Comparison of ENCODE assay signal across 16 cellular contexts in genomic region chr1:172952541-172952940, GRCh38.
"Had no signal": no experiment of that assay in that cellular context is flagged by ENCODE, and none has a peak within 500 bp of the region (broad histone marks: within the 10 kb centered on the region; RNA-seq: fewer than 3 reads in every experiment).

No MANE protein-coding gene starts in this region.

- H3K9me3 ChIP-seq: gastroesophageal sphincter, prostate gland, right lobe of liver, stomach, thoracic aorta, transverse colon had no signal

- H3K9ac ChIP-seq: parathyroid adenoma had no signal

- H3K4me1 ChIP-seq: gastroesophageal sphincter, parathyroid adenoma, prostate gland, right lobe of liver, transverse colon had no signal

- H3K27me3 ChIP-seq: gastroesophageal sphincter, right lobe of liver, stomach, transverse colon had no signal

- H3K79me2 ChIP-seq: parathyroid adenoma had no signal

- H2AFZ ChIP-seq: parathyroid adenoma had no signal

- ATAC-seq: stimulated activated effector memory CD8-positive, alpha-beta T cell treated with anti-CD3 and anti-CD28 coated beads, Interleukin-12 subunit alpha, Interleukin-12 subunit beta, amount 100 ng/mL, for 72 hours had no signal

- H3K4me3 ChIP-seq: coronary artery, gastroesophageal sphincter, prostate gland, right lobe of liver, stomach, thoracic aorta, transverse colon had no signal

- H3K4me3 Mint-ChIP-seq: nephron progenitor cell; stimulated activated effector memory CD8-positive, alpha-beta T cell treated with anti-CD3 and anti-CD28 coated beads, Interleukin-12 subunit alpha, Interleukin-12 subunit beta, amount 100 ng/mL, for 72 hours had no signal

- H3K36me3 ChIP-seq: gastroesophageal sphincter, prostate gland, right lobe of liver, stomach, thoracic aorta, transverse colon had no signal

- H3K27ac Mint-ChIP-seq: nephron progenitor cell; stimulated activated effector memory CD8-positive, alpha-beta T cell treated with anti-CD3 and anti-CD28 coated beads, Interleukin-12 subunit alpha, Interleukin-12 subunit beta, amount 100 ng/mL, for 72 hours had no signal

- DNase-seq: effector CD8-positive, alpha-beta T cell; glutamatergic neuron; islet precursor cell; nephron progenitor cell; right lobe of liver; stimulated activated CD4-positive, alpha-beta T cell treated with anti-CD3 and anti-CD28 coated beads, Interleukin-4, amount 100 ng/mL, for 1 hour; stimulated activated CD8-positive, alpha-beta memory T cell treated with anti-CD3 and anti-CD28 coated beads, Interleukin-4, amount 100 ng/mL, for 48 hours; stomach; substantia nigra; transverse colon had no signal

- H3K27ac ChIP-seq: coronary artery, gastroesophageal sphincter, parathyroid adenoma, prostate gland, right lobe of liver, stomach, thoracic aorta, transverse colon had no signal

- H3K36me3 Mint-ChIP-seq: stimulated activated effector memory CD8-positive, alpha-beta T cell treated with anti-CD3 and anti-CD28 coated beads, Interleukin-12 subunit alpha, Interleukin-12 subunit beta, amount 100 ng/mL, for 72 hours had no signal

- H3K9me3 Mint-ChIP-seq: nephron progenitor cell; stimulated activated effector memory CD8-positive, alpha-beta T cell treated with anti-CD3 and anti-CD28 coated beads, Interleukin-12 subunit alpha, Interleukin-12 subunit beta, amount 100 ng/mL, for 72 hours had no signal

- H3K4me1 Mint-ChIP-seq: nephron progenitor cell had no signal
